22 cellular contexts compared by ENCODE assay signal in the genomic region with DNA sequence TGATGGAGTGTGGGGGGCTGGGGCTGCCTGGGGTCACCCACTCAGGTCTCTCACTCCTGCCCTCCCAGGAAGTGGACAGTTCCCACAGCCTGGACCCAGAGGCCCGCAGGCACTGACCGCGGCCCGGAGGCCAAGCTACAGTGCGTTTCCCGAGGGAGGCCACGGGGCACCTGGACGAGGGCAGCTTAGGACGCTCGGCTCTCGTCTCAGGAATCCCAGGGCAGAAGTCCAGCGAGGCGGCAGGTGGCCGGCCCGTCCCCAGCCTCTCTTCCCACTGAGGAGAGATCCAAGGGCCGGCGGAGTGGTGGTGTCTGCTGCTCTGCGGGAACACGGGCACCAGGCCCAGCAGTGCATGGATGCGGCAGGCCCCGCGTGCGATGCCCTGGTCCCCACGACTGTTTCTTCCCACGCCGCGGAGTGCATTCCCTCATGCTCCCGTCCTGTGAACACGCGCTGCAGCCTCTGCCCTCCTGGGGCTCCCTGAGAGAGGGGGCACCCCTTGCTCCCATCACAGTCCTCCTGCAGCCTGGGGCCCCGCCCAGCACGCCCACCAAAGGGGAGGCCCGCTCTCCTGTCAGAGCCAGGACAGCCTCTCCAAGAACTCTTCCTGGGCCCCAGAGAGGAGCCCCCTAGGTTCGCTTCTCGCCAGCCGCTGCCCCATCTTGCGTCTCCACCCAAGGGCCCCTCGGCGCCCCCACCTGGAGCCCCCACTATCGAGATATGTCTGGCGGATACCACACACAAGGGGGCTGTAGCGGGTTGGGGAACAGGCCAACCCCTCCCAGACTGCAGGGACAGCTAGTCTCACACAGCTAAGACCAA. TPM values are rescaled to one million over a fixed set of nuclear protein-coding genes. Genes with fewer than 3 reads are reported as not detected.
"Had no signal": no experiment of that assay in that cellular context is flagged by ENCODE, and none has a peak within 500 bp of the region (broad histone marks: within the 10 kb centered on the region; RNA-seq: fewer than 3 reads in every experiment).

No MANE protein-coding gene starts in this region.

- H3K27ac ChIP-seq: epithelial cell of prostate, heart left ventricle, upper lobe of left lung had no signal

- FAIRE-seq: bronchial epithelial cell, islet of Langerhans had no signal

- H3K9me3 ChIP-seq: upper lobe of left lung had no signal

- H3K4me3 ChIP-seq: heart left ventricle, upper lobe of left lung had no signal

- H3K4me1 ChIP-seq: upper lobe of left lung had no signal

- DNase-seq: activated CD4-positive, alpha-beta memory T cell treated with anti-CD3 and anti-CD28 coated beads, Interleukin-2, amount 10 ng/mL, durations not matched to agents 7 days and 5 days; activated CD4-positive, alpha-beta T cell treated with anti-CD3 and anti-CD28 coated beads, Interleukin-2, amount 10 ng/mL, durations not matched to agents 24 days and 14 days; activated effector memory CD4-positive, alpha-beta T cell treated with anti-CD3 and anti-CD28 coated beads, Interleukin-2, amount 50 U/mL, for 16 hours; activated T-cell treated with anti-CD3 and anti-CD28 coated beads, Interleukin-2, amount 50 U/mL, for 72 hours; amygdala; cerebellar nuclear complex; heart left ventricle; left cardiac atrium; stimulated activated CD4-positive, alpha-beta T cell treated with anti-CD3 and anti-CD28 coated beads, Interleukin-4, amount 100 ng/mL, for 1 hour; stimulated activated naive CD4-positive, alpha-beta T cell treated with Interleukin-2 at 50 U/mL for 16 hours; T-helper 1 cell; T1000 had no signal

- H3K27me3 ChIP-seq: heart left ventricle, upper lobe of left lung had no signal

- ATAC-seq: heart left ventricle, left cardiac atrium had no signal

RNA-seq across cellular contexts. Expression of a gene that starts 24.3 kb away (rescaled TPM):
- total RNA-seq: fibroblast of villous mesenchyme, neural crest cell had no signal

RNA-seq across cellular contexts. Expression of a gene that starts 37.0 kb away (rescaled TPM):
- total RNA-seq: activated CD4-positive, alpha-beta memory T cell treated with anti-CD3 and anti-CD28 coated beads, Interleukin-2, amount 10 ng/mL, durations not matched to agents 7 days and 5 days; activated CD4-positive, alpha-beta T cell treated with anti-CD3 and anti-CD28 coated beads, Interleukin-2, amount 10 ng/mL, durations not matched to agents 24 days and 14 days; activated T-cell treated with anti-CD3 and anti-CD28 coated beads, Interleukin-2, amount 50 U/mL, for 72 hours; bronchial epithelial cell; heart left ventricle; left cardiac atrium; mononuclear cell; neural crest cell; omental fat pad; renal cortical epithelial cell; upper lobe of left lung had no signal
- polyA plus RNA-seq: heart left ventricle, liver had no signal
